Comparison of ENCODE assay signal across 8 cellular contexts in the genomic region with DNA sequence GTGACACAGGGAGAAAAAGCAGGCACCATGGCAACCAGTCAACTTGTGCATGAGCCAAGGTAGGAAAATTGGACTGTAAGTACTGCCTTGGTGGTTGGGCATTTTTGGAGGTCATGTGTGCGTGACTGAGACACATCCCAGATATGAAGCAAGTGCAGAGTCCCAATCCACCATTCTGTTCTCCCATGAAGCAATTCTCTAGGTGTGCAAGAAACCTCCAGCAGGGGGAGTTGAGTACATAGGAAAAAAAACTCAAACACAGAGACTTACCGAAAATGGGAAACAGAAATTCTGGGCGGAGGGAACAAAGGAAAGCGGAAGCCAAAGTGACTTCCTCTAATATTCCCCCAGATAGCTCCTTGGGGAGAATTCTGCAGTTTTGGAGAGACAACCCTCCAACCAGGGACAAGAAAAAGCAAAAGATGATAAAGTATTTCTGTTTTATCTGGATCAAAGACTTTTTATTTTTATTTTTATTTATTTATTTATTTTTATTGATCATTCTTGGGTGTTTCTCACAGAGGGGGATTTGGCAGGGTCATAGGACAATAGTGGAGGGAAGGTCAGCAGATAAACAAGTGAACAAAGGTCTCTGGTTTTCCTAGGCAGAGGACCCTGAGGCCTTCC.
DNase-seq lines count a peak whose midpoint lies in the region; ATAC-seq and TF ChIP-seq lines count a peak whose summit lies in the region.

No MANE protein-coding gene starts in this region.

- ATAC-seq in GM18519 (IDR thresholded peaks at IDR 0.05; ENCODE audit: low FRiP score, unreplicated experiment) (no peak), HG03196 (IDR thresholded peaks at IDR 0.05; ENCODE audit: unreplicated experiment) (no peak)

- DNase-seq in Caki2 (ENCODE audit: low read depth) (peak; percentile 57), HK-2 (ENCODE audit: unreplicated experiment) (peak; percentile 14), SK-MEL-5 (ENCODE audit: low read depth, low spot score) (peak; percentile 89), astrocyte of the cerebellum (ENCODE audit: low read depth) (no peak), iPS-NIHi7 (ENCODE audit: extremely low spot score) (peak; percentile 58)
- peak; percentile 6 to 8 for DNase-seq in stimulated activated CD8-positive, alpha-beta memory T cell treated with anti-CD3 and anti-CD28 coated beads, Interleukin-2, amount 100 ng/mL, for 48 hours (ENCODE audit: low read depth in 2 of 2)

- TF ChIP-seq CTCF in astrocyte of the cerebellum (IDR thresholded peaks at IDR 0.05; ENCODE audit: low read depth, low read length, missing control alignments), result peak; percentile 27

- H3K4me3 ChIP-seq in astrocyte of the cerebellum (ENCODE audit: low read depth, low read length), result no peak overlapping the region

- in situ Hi-C loops in Caki2 (cut with HindIII; ENCODE audit: low pct_unique_long_range_greater_than_20kb, low sequenced_read_pairs) (no loop called here), SK-MEL-5 (cut with HindIII; ENCODE audit: low pct_unique_long_range_greater_than_20kb, low sequenced_read_pairs) (no loop called here), astrocyte of the cerebellum (cut with HindIII; ENCODE audit: low sequenced_read_pairs) (no loop called here)
